ENCODE assay signal across 1 cellular context in the genomic region with DNA sequence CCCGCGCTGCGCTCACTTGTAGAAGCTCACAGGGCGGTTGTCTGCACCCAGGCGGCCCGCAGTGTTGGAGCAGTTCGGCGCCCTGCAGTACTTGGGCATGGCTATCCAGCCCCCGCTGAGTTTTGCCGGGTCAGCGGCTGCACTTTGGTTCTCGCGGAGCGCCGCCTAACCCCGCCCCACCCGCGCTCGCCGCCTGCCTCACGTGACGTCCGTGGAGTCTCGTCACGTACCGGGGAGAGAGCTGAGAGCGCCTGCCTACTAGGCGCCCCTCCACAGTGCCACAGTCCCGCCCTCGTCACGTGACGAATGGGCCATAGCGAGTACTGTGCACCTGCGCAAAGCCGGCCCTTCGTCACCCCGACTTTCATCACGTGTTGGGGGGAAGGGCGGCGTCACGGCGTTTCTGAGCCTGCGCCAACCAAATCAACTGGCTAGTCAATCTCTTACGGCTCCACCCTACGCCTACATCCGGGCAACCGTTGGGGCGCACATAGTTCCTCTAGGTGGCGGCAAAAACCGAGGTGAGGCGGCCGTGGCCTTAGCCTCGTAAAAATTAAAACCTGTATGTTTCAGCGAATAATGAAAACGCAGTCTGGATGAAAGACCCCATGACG.
TF ChIP-seq lines count a peak whose summit lies in the region.

A gene with protein sequence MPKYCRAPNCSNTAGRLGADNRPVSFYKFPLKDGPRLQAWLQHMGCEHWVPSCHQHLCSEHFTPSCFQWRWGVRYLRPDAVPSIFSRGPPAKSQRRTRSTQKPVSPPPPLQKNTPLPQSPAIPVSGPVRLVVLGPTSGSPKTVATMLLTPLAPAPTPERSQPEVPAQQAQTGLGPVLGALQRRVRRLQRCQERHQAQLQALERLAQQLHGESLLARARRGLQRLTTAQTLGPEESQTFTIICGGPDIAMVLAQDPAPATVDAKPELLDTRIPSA (minus strand): TSS at position 167 of the 614 bp plus-strand sequence. CDS start 68 bp downstream, at position 99.

TF ChIP-seq in HepG2, 621 proteins besides CTCF, POLR2A, EP300 and RAD21 (continued from another document and continues in another):
- TF ChIP-seq, protein P1, sequence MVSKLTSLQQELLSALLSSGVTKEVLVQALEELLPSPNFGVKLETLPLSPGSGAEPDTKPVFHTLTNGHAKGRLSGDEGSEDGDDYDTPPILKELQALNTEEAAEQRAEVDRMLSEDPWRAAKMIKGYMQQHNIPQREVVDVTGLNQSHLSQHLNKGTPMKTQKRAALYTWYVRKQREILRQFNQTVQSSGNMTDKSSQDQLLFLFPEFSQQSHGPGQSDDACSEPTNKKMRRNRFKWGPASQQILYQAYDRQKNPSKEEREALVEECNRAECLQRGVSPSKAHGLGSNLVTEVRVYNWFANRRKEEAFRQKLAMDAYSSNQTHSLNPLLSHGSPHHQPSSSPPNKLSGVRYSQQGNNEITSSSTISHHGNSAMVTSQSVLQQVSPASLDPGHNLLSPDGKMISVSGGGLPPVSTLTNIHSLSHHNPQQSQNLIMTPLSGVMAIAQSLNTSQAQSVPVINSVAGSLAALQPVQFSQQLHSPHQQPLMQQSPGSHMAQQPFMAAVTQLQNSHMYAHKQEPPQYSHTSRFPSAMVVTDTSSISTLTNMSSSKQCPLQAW (CRISPR knock-in tag; IDR thresholded peaks at IDR 0.05) = peak; percentile 66; the same call in 1 of the 2 replicates
- TF ChIP-seq BHLHE40 (IDR thresholded peaks at IDR 0.05; ENCODE audit: low read length) (peak; percentile 100), RCOR2 (CRISPR knock-in tag; IDR thresholded peaks at IDR 0.05) (no peak), ZNF431 (CRISPR knock-in tag; IDR thresholded peaks at IDR 0.05; ENCODE audit: borderline replicate concordance, low read depth) (peak; percentile 32), SKI (IDR thresholded peaks at IDR 0.05; ENCODE audit: partially characterized antibody) (peak; percentile 94), FOXJ3 (CRISPR knock-in tag; IDR thresholded peaks at IDR 0.05; ENCODE audit: borderline replicate concordance) (peak; percentile 47; the same call in 1 of the 2 replicates), U2AF1 (optimal IDR thresholded peaks at IDR 0.05; ENCODE audit: low read depth, low read length) (peak; percentile 59), PTBP1 (IDR thresholded peaks at IDR 0.05; ENCODE audit: low read depth, low read length, poor library complexity, severe bottlenecking) (no peak), ZNF331 (CRISPR knock-in tag; IDR thresholded peaks at IDR 0.05) (peak; percentile 70; the same call in 1 of the 2 replicates), EZH2 (conservative IDR thresholded peaks at IDR 0.05; ENCODE audit: low read depth, low read length) (no peak), ZBTB21 (CRISPR knock-in tag; IDR thresholded peaks at IDR 0.05) (peak; percentile 62; the same call in 1 of the 2 replicates), KDM5B (CRISPR knock-in tag; IDR thresholded peaks at IDR 0.05; ENCODE audit: borderline replicate concordance) (peak; percentile 89), ZBTB7A (CRISPR knock-in tag; IDR thresholded peaks at IDR 0.05) (0 out of 2 replicates have a peak, but pooled peaks have one; percentile 18), THYN1 (CRISPR knock-in tag; IDR thresholded peaks at IDR 0.05; ENCODE audit: borderline replicate concordance, low read depth) (no peak), ZNF251 (CRISPR knock-in tag; IDR thresholded peaks at IDR 0.05) (no peak), ZNF543 (CRISPR knock-in tag; IDR thresholded peaks at IDR 0.05) (peak; percentile 71), ZNF7 (CRISPR knock-in tag; IDR thresholded peaks at IDR 0.05) (no peak), KDM5A (IDR thresholded peaks at IDR 0.05; ENCODE audit: borderline replicate concordance, low read length) (peak; percentile 55; the same call in 1 of the 2 replicates), ZNF619 (CRISPR knock-in tag; IDR thresholded peaks at IDR 0.05) (peak; percentile 39; the same call in 1 of the 2 replicates), KMT2B (CRISPR knock-in tag; IDR thresholded peaks at IDR 0.05) (peak; percentile 53; the same call in 1 of the 2 replicates), SUZ12 (IDR thresholded peaks at IDR 0.05; ENCODE audit: low read depth, low read length) (no peak), ZNF44 (CRISPR knock-in tag; IDR thresholded peaks at IDR 0.05) (peak; percentile 83; the same call in 1 of the 2 replicates), ZNF354B (CRISPR knock-in tag; IDR thresholded peaks at IDR 0.05) (no peak), ZNF709 (CRISPR knock-in tag; IDR thresholded peaks at IDR 0.05) (peak; percentile 79; the same call in 1 of the 2 replicates)
- TF ChIP-seq, protein P2, sequence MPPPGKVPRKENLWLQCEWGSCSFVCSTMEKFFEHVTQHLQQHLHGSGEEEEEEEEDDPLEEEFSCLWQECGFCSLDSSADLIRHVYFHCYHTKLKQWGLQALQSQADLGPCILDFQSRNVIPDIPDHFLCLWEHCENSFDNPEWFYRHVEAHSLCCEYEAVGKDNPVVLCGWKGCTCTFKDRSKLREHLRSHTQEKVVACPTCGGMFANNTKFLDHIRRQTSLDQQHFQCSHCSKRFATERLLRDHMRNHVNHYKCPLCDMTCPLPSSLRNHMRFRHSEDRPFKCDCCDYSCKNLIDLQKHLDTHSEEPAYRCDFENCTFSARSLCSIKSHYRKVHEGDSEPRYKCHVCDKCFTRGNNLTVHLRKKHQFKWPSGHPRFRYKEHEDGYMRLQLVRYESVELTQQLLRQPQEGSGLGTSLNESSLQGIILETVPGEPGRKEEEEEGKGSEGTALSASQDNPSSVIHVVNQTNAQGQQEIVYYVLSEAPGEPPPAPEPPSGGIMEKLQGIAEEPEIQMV (CRISPR knock-in tag; IDR thresholded peaks at IDR 0.05; ENCODE audit: low read depth) = 0 out of 2 replicates have a peak, but pooled peaks have one; percentile 51
- TF ChIP-seq, protein P3, sequence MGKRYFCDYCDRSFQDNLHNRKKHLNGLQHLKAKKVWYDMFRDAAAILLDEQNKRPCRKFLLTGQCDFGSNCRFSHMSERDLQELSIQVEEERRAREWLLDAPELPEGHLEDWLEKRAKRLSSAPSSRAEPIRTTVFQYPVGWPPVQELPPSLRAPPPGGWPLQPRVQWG (CRISPR knock-in tag; IDR thresholded peaks at IDR 0.05; ENCODE audit: borderline replicate concordance, low read depth) = no peak
- TF ChIP-seq, protein P4, sequence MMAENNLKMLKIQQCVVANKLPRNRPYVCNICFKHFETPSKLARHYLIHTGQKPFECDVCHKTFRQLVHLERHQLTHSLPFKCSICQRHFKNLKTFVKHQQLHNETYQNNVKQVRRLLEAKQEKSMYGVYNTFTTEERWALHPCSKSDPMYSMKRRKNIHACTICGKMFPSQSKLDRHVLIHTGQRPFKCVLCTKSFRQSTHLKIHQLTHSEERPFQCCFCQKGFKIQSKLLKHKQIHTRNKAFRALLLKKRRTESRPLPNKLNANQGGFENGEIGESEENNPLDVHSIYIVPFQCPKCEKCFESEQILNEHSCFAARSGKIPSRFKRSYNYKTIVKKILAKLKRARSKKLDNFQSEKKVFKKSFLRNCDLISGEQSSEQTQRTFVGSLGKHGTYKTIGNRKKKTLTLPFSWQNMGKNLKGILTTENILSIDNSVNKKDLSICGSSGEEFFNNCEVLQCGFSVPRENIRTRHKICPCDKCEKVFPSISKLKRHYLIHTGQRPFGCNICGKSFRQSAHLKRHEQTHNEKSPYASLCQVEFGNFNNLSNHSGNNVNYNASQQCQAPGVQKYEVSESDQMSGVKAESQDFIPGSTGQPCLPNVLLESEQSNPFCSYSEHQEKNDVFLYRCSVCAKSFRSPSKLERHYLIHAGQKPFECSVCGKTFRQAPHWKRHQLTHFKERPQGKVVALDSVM (CRISPR knock-in tag; IDR thresholded peaks at IDR 0.05) = peak; percentile 41; the same call in 1 of the 2 replicates
- TF ChIP-seq, protein P5, sequence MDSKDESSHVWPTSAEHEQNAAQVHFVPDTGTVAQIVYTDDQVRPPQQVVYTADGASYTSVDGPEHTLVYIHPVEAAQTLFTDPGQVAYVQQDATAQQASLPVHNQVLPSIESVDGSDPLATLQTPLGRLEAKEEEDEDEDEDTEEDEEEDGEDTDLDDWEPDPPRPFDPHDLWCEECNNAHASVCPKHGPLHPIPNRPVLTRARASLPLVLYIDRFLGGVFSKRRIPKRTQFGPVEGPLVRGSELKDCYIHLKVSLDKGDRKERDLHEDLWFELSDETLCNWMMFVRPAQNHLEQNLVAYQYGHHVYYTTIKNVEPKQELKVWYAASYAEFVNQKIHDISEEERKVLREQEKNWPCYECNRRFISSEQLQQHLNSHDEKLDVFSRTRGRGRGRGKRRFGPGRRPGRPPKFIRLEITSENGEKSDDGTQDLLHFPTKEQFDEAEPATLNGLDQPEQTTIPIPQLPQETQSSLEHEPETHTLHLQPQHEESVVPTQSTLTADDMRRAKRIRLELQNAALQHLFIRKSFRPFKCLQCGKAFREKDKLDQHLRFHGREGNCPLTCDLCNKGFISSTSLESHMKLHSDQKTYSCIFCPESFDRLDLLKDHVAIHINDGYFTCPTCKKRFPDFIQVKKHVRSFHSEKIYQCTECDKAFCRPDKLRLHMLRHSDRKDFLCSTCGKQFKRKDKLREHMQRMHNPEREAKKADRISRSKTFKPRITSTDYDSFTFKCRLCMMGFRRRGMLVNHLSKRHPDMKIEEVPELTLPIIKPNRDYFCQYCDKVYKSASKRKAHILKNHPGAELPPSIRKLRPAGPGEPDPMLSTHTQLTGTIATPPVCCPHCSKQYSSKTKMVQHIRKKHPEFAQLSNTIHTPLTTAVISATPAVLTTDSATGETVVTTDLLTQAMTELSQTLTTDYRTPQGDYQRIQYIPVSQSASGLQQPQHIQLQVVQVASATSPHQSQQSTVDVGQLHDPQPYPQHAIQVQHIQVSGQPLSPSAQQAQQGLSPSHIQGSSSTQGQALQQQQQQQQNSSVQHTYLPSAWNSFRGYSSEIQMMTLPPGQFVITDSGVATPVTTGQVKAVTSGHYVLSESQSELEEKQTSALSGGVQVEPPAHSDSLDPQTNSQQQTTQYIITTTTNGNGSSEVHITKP (CRISPR knock-in tag; IDR thresholded peaks at IDR 0.05; ENCODE audit: low read depth) = peak; percentile 86
- TF ChIP-seq, protein P6, sequence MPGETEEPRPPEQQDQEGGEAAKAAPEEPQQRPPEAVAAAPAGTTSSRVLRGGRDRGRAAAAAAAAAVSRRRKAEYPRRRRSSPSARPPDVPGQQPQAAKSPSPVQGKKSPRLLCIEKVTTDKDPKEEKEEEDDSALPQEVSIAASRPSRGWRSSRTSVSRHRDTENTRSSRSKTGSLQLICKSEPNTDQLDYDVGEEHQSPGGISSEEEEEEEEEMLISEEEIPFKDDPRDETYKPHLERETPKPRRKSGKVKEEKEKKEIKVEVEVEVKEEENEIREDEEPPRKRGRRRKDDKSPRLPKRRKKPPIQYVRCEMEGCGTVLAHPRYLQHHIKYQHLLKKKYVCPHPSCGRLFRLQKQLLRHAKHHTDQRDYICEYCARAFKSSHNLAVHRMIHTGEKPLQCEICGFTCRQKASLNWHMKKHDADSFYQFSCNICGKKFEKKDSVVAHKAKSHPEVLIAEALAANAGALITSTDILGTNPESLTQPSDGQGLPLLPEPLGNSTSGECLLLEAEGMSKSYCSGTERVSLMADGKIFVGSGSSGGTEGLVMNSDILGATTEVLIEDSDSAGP (CRISPR knock-in tag; IDR thresholded peaks at IDR 0.05; ENCODE audit: borderline replicate concordance) = peak; percentile 85
- TF ChIP-seq, protein P7, sequence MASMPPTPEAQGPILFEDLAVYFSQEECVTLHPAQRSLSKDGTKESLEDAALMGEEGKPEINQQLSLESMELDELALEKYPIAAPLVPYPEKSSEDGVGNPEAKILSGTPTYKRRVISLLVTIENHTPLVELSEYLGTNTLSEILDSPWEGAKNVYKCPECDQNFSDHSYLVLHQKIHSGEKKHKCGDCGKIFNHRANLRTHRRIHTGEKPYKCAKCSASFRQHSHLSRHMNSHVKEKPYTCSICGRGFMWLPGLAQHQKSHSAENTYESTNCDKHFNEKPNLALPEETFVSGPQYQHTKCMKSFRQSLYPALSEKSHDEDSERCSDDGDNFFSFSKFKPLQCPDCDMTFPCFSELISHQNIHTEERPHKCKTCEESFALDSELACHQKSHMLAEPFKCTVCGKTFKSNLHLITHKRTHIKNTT (CRISPR knock-in tag; IDR thresholded peaks at IDR 0.05) = no peak; the same call in 1 of the 2 replicates
- TF ChIP-seq, protein P8, sequence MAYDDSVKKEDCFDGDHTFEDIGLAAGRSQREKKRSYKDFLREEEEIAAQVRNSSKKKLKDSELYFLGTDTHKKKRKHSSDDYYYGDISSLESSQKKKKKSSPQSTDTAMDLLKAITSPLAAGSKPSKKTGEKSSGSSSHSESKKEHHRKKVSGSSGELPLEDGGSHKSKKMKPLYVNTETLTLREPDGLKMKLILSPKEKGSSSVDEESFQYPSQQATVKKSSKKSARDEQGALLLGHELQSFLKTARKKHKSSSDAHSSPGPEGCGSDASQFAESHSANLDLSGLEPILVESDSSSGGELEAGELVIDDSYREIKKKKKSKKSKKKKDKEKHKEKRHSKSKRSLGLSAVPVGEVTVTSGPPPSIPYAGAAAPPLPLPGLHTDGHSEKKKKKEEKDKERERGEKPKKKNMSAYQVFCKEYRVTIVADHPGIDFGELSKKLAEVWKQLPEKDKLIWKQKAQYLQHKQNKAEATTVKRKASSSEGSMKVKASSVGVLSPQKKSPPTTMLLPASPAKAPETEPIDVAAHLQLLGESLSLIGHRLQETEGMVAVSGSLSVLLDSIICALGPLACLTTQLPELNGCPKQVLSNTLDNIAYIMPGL (CRISPR knock-in tag; IDR thresholded peaks at IDR 0.05; ENCODE audit: borderline replicate concordance in 1 of 2, low read depth in 1 of 2) = peak; percentile 19 to 63; a peak in 2 of 4 replicates
- TF ChIP-seq, protein P9, sequence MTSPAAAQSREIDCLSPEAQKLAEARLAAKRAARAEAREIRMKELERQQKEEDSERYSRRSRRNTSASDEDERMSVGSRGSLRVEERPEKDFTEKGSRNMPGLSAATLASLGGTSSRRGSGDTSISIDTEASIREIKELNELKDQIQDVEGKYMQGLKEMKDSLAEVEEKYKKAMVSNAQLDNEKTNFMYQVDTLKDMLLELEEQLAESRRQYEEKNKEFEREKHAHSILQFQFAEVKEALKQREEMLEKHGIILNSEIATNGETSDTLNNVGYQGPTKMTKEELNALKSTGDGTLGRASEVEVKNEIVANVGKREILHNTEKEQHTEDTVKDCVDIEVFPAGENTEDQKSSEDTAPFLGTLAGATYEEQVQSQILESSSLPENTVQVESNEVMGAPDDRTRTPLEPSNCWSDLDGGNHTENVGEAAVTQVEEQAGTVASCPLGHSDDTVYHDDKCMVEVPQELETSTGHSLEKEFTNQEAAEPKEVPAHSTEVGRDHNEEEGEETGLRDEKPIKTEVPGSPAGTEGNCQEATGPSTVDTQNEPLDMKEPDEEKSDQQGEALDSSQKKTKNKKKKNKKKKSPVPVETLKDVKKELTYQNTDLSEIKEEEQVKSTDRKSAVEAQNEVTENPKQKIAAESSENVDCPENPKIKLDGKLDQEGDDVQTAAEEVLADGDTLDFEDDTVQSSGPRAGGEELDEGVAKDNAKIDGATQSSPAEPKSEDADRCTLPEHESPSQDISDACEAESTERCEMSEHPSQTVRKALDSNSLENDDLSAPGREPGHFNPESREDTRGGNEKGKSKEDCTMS (CRISPR knock-in tag; conservative IDR thresholded peaks at IDR 0.05) = no peak
- TF ChIP-seq, protein P10, sequence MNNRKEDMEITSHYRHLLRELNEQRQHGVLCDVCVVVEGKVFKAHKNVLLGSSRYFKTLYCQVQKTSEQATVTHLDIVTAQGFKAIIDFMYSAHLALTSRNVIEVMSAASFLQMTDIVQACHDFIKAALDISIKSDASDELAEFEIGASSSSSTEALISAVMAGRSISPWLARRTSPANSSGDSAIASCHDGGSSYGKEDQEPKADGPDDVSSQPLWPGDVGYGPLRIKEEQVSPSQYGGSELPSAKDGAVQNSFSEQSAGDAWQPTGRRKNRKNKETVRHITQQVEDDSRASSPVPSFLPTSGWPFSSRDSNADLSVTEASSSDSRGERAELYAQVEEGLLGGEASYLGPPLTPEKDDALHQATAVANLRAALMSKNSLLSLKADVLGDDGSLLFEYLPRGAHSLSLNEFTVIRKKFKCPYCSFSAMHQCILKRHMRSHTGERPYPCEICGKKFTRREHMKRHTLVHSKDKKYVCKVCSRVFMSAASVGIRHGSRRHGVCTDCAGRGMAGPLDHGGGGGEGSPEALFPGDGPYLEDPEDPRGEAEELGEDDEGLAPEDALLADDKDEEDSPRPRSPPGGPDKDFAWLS (CRISPR knock-in tag; IDR thresholded peaks at IDR 0.05; ENCODE audit: borderline replicate concordance) = no peak
